1 cellular context compared by ENCODE assay signal in genomic region chr22:48488611-48489456, GRCh38.
TF ChIP-seq lines count a peak whose summit lies in the region.

No MANE protein-coding gene starts in this region.

TF ChIP-seq in H1, 55 proteins besides CTCF, POLR2A, EP300 and RAD21:
- TF ChIP-seq SIN3A (conservative IDR thresholded peaks at IDR 0.05 in 1 of 2, IDR thresholded peaks at IDR 0.05 in 1 of 2; ENCODE audit: low read depth in 1 of 2, low read length in 2 of 2) (no peak), PHF8 (conservative IDR thresholded peaks at IDR 0.05; ENCODE audit: low read depth, low read length) (0 out of 2 replicates have a peak, but pooled peaks have one; percentile 3), SUZ12 (IDR thresholded peaks at IDR 0.05; ENCODE audit: low read length) (no peak), TBP (IDR thresholded peaks at IDR 0.05; ENCODE audit: low read depth, low read length) (no peak), CTBP2 (IDR thresholded peaks at IDR 0.05; ENCODE audit: borderline replicate concordance, insufficient read depth, insufficient read length, low read length) (no peak), KDM1A (IDR thresholded peaks at IDR 0.05; ENCODE audit: borderline replicate concordance, low read length) (no peak), RFX5 (IDR thresholded peaks at IDR 0.05; ENCODE audit: borderline replicate concordance, low read depth, low read length) (no peak), JUND (IDR thresholded peaks at IDR 0.05; ENCODE audit: low read length) (no peak), CEBPB (IDR thresholded peaks at IDR 0.05; ENCODE audit: low read depth, low read length) (no peak), CHD7 (IDR thresholded peaks at IDR 0.05; ENCODE audit: insufficient replicate concordance, low read length) (no peak), CREB1 (IDR thresholded peaks at IDR 0.05) (0 out of 2 replicates have a peak, but pooled peaks have one; percentile 20), TAF1 (IDR thresholded peaks at IDR 0.05; ENCODE audit: low read depth, low read length) (no peak)
TF ChIP-seq in H1: peak in this region for 2.
